Comparison of ENCODE assay signal across 1 cellular context in genomic region chr9:94156549-94157407, GRCh38.
TF ChIP-seq lines count a peak whose summit lies in the region.

No MANE protein-coding gene starts in this region.

TF ChIP-seq in K562, 482 proteins besides CTCF, POLR2A, EP300 and RAD21 (continued from another document and continues in another):
- TF ChIP-seq ZNF592 (IDR thresholded peaks at IDR 0.05), result peak; percentile 94
- TF ChIP-seq SNIP1 (IDR thresholded peaks at IDR 0.05; ENCODE audit: low read depth), result no peak
- 0 out of 2 replicates have a peak, but pooled peaks have one; percentile 72 for TF ChIP-seq GATAD2A (IDR thresholded peaks at IDR 0.05)
- TF ChIP-seq RBM15 (IDR thresholded peaks at IDR 0.05; ENCODE audit: insufficient read depth, low read length), result no peak
- TF ChIP-seq NFATC3 (IDR thresholded peaks at IDR 0.05), result 0 out of 2 replicates have a peak, but pooled peaks have one; percentile 37
- no peak for TF ChIP-seq STAT5B (CRISPR knock-in tag; IDR thresholded peaks at IDR 0.05)
- TF ChIP-seq MED1 (CRISPR knock-in tag; IDR thresholded peaks at IDR 0.05; ENCODE audit: borderline replicate concordance), result no peak
- TF ChIP-seq ZNF830 (CRISPR knock-in tag; IDR thresholded peaks at IDR 0.05), result 0 out of 2 replicates have a peak, but pooled peaks have one; percentile 31
- TF ChIP-seq KAT2B (IDR thresholded peaks at IDR 0.05; ENCODE audit: low read depth, low read length), result no peak
- TF ChIP-seq NFRKB (IDR thresholded peaks at IDR 0.05; ENCODE audit: low read depth), result peak; percentile 77; the same call in 1 of the 2 replicates
- no peak for TF ChIP-seq E2F4 (CRISPR knock-in tag; IDR thresholded peaks at IDR 0.05; ENCODE audit: low read depth)
- 0 out of 2 replicates have a peak, but pooled peaks have one; percentile 22 for TF ChIP-seq FOXM1 (IDR thresholded peaks at IDR 0.05; ENCODE audit: low read depth)
- TF ChIP-seq FOXM1 (CRISPR knock-in tag; IDR thresholded peaks at IDR 0.05; ENCODE audit: low read depth), result no peak
- no peak for TF ChIP-seq BRF1 (IDR thresholded peaks at IDR 0.05; ENCODE audit: borderline replicate concordance, extremely low read depth, insufficient read length)
- peak; percentile 51; the same call in 1 of the 2 replicates for TF ChIP-seq ZFX (CRISPR knock-in tag; IDR thresholded peaks at IDR 0.05)
- TF ChIP-seq UBTF (IDR thresholded peaks at IDR 0.05; ENCODE audit: borderline replicate concordance in 1 of 2, low read depth in 2 of 2, low read length in 2 of 2), result peak in 1 of 2 experiments; percentile 23; a peak in 1 of 4 replicates
- TF ChIP-seq RNF219 (CRISPR knock-in tag; IDR thresholded peaks at IDR 0.05), result no peak
- TF ChIP-seq ZNF639 (CRISPR knock-in tag; conservative IDR thresholded peaks at IDR 0.05 in 1 of 2, IDR thresholded peaks at IDR 0.05 in 1 of 2), result no peak; a peak in 1 of 4 replicates
- TF ChIP-seq ATF4 (CRISPR knock-in tag; IDR thresholded peaks at IDR 0.05), result peak; percentile 42; the same call in 1 of the 2 replicates
- TF ChIP-seq MEF2D (tag; conservative IDR thresholded peaks at IDR 0.05; ENCODE audit: low read depth), result 0 out of 2 replicates have a peak, but pooled peaks have one; percentile 33
- TF ChIP-seq SOX6 (IDR thresholded peaks at IDR 0.05), result peak; percentile 56; the same call in 1 of the 2 replicates
- no peak for TF ChIP-seq ZNF445 (CRISPR knock-in tag; IDR thresholded peaks at IDR 0.05; ENCODE audit: low read depth)
- TF ChIP-seq TBP (optimal IDR thresholded peaks at IDR 0.05; ENCODE audit: low read depth, low read length), result peak; percentile 52
- TF ChIP-seq GTF2E2 (tag; IDR thresholded peaks at IDR 0.05), result peak; percentile 24; the same call in 1 of the 2 replicates
- peak in 1 of 3 experiments; percentile 51 for TF ChIP-seq YY1 (IDR thresholded peaks at IDR 0.05; ENCODE audit: borderline replicate concordance in 1 of 3, control insufficient read depth in 1 of 3, extremely low read depth in 1 of 3, insufficient read depth in 3 of 3, insufficient read length in 1 of 3, insufficient replicate concordance in 2 of 3, low read depth in 1 of 3, low read length in 2 of 3)
- no peak for TF ChIP-seq PTRF (tag; IDR thresholded peaks at IDR 0.05)
- no peak for TF ChIP-seq THAP12 (CRISPR knock-in tag; IDR thresholded peaks at IDR 0.05)
- peak; percentile 44; the same call in 1 of the 2 replicates for TF ChIP-seq PHF8 (IDR thresholded peaks at IDR 0.05; ENCODE audit: borderline replicate concordance, low read length)
- 0 out of 2 replicates have a peak, but pooled peaks have one; percentile 17 for TF ChIP-seq JUND (IDR thresholded peaks at IDR 0.05; ENCODE audit: borderline replicate concordance, low read depth, low read length)
- peak; percentile 77; the same call in 1 of the 3 replicates for TF ChIP-seq JUND (tag; IDR thresholded peaks at IDR 0.05; ENCODE audit: borderline replicate concordance, low read depth, low read length)
- TF ChIP-seq RNF2 (IDR thresholded peaks at IDR 0.05), result peak; percentile 37; the same call in 1 of the 2 replicates
- TF ChIP-seq SMARCE1 (IDR thresholded peaks at IDR 0.05), result peak; percentile 38
- no peak for TF ChIP-seq ZNF41 (CRISPR knock-in tag; conservative IDR thresholded peaks at IDR 0.05)
- no peak for TF ChIP-seq GTF2F1 (IDR thresholded peaks at IDR 0.05; ENCODE audit: low read depth, low read length)
- TF ChIP-seq MAX (CRISPR knock-in tag; IDR thresholded peaks at IDR 0.05), result no peak
- TF ChIP-seq MCM3 (IDR thresholded peaks at IDR 0.05), result no peak
- TF ChIP-seq HDAC2 (IDR thresholded peaks at IDR 0.05), result peak; percentile 30; the same call in 1 of the 2 replicates
- TF ChIP-seq ZNF75A (CRISPR knock-in tag; IDR thresholded peaks at IDR 0.05), result no peak
- TF ChIP-seq ETV1 (tag; conservative IDR thresholded peaks at IDR 0.05; ENCODE audit: low read depth), result peak; percentile 79
- peak; percentile 51 for TF ChIP-seq TAF1 (IDR thresholded peaks at IDR 0.05; ENCODE audit: control insufficient read depth, extremely low read depth, insufficient read depth, low read length, severe bottlenecking)
- TF ChIP-seq RBFOX2 (IDR thresholded peaks at IDR 0.05; ENCODE audit: low read depth, low read length), result peak; percentile 66
- TF ChIP-seq ZNF785 (CRISPR knock-in tag; IDR thresholded peaks at IDR 0.05), result no peak
- TF ChIP-seq MYBL2 (IDR thresholded peaks at IDR 0.05; ENCODE audit: low read depth), result no peak
- TF ChIP-seq MYBL2 (CRISPR knock-in tag; IDR thresholded peaks at IDR 0.05; ENCODE audit: borderline replicate concordance), result no peak
- peak; percentile 54; the same call in 1 of the 2 replicates for TF ChIP-seq SMARCA4 (IDR thresholded peaks at IDR 0.05)
- no peak for TF ChIP-seq ZKSCAN3 (CRISPR knock-in tag; IDR thresholded peaks at IDR 0.05)
- peak; percentile 54 for TF ChIP-seq SUPT5H (IDR thresholded peaks at IDR 0.05)
- TF ChIP-seq HMG20B (CRISPR knock-in tag; IDR thresholded peaks at IDR 0.05), result no peak
